ENCODE assay signal across 8 cellular contexts in the genomic region with DNA sequence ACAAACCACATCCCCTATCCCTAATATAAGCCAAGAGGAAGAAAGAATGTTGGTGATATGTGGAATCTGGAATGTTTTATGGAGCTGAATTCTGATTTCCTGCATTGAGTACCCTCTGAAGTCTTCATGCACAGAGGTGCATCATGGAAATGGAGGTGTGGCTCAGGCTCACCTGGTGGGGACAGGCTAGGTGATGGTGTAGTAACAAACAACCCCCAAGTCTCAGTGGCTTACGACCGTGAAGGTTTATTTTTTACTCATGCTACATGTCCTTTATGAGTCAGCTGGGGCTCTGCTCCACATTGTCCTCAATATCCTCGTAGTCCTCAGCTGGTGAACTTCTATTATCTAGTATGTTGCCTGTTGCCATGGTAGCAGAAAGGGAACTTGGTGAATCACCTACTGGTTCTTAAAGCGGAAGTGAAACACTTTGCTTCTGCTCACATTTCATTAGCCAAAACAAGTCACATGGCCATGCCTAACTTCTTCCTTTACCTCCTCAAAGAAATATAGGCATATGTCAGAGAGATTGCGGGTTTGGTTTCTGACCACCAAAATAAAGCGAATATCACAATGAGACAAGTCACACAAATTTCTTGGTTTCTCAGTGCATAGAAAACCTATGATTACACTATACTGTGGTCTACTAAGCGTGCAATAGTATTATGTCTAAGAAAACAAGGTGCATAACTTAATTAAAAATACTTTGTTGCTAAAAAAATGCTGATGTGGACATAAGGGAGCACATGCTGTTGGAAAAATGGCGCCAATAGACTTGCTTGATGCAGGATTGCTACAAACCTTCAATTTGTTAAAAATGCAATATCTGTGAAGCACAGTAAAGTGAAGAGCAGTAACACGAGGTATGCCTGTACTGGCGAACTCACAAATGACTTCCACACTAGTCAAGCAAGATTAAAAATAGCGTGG. TPM values are rescaled to one million over a fixed set of nuclear protein-coding genes. Genes with fewer than 3 reads are reported as not detected.
A peak's percentile ranks its signal among the peaks of the same experiment; 100 is the strongest.
DNase-seq lines count a peak whose midpoint lies in the region; ATAC-seq, FAIRE-seq and TF ChIP-seq lines count a peak whose summit lies in the region.

TSS of gene PMFBP1 (minus strand) at position 51 of the 930 bp plus-strand sequence. CDS start 947 bp downstream, outside the sequence.

- no peaks in the 10 kb centered on the region for H3K36me3 ChIP-seq in neutrophil
- H3K36me3 ChIP-seq in CD8-positive, alpha-beta memory T cell (ENCODE audit: insufficient read depth, low read length): no peaks in the 10 kb centered on the region

- H3K27ac Mint-ChIP-seq in CD8-positive, alpha-beta memory T cell: no peak within 1 kb of the TSS

- no peak for TF ChIP-seq POLR2A in erythroblast (IDR thresholded peaks at IDR 0.05; ENCODE audit: low read length)

- DNase-seq in DMS53 treated with DMSO at 0.1 percent for 48 hours (lab: John Stamatoyannopoulos, UW; ENCODE audit: unreplicated experiment) (peak; percentile 53), GM19239 (ENCODE audit: insufficient read length, low spot score) (peak; percentile 53), RKO (ENCODE audit: low spot score) (peak; percentile 65), erythroblast (lab: John Stamatoyannopoulos, UW) (peak; percentile 5 to 14), cerebellar nuclear complex (lab: John Stamatoyannopoulos, UW) (no peak)
- no peak for DNase-seq in CD8-positive, alpha-beta memory T cell

- ATAC-seq in HG03108 (IDR thresholded peaks at IDR 0.05; ENCODE audit: unreplicated experiment): peak; percentile 94

- H3K9me3 ChIP-seq in neutrophil: no peaks in the 10 kb centered on the region
- no peaks in the 10 kb centered on the region for H3K9me3 ChIP-seq in CD8-positive, alpha-beta memory T cell (ENCODE audit: low read length)

- CTCF ChIA-PET in CD8-positive, alpha-beta memory T cell (lab: Charles Lee): no interaction called here

- peaks cover 0 to 20% of the 10 kb centered on the region in 2 experiments for H3K4me1 ChIP-seq in neutrophil (ENCODE audit: control insufficient read depth in 1 of 2, insufficient read depth in 1 of 2, low read depth in 1 of 2, low read length in 1 of 2)
- H3K4me1 ChIP-seq in CD8-positive, alpha-beta memory T cell (ENCODE audit: insufficient read depth, low read length): no peaks in the 10 kb centered on the region

- no peak for TF ChIP-seq CTCF in neutrophil (IDR thresholded peaks at IDR 0.05)

- POLR2A ChIA-PET in CD8-positive, alpha-beta memory T cell (lab: Charles Lee): no interaction called here

- FAIRE-seq in GM19239 (lab: Jason Lieb, UNC): peak; percentile 78

- H3K4me3 ChIP-seq in neutrophil (ENCODE audit: low read depth in 1 of 2, low read length in 1 of 2): no peak within 1 kb of the TSS
- no peak within 1 kb of the TSS for H3K4me3 ChIP-seq in CD8-positive, alpha-beta memory T cell (ENCODE audit: low read length)

- H3K4me1 Mint-ChIP-seq in CD8-positive, alpha-beta memory T cell: peaks cover 0 to 3% (median 0%) of the 10 kb centered on the region in 3 donors

- peaks cover 0 to 5% of the 10 kb centered on the region in 2 donors for H3K27me3 Mint-ChIP-seq in CD8-positive, alpha-beta memory T cell

- H3K9me3 Mint-ChIP-seq in CD8-positive, alpha-beta memory T cell: no peaks in the 10 kb centered on the region

- no peaks in the 10 kb centered on the region for H3K27me3 ChIP-seq in neutrophil
- H3K27me3 ChIP-seq in CD8-positive, alpha-beta memory T cell (ENCODE audit: insufficient read depth, low read length, poor library complexity, severe bottlenecking): no peaks in the 10 kb centered on the region

- H3K4me3 Mint-ChIP-seq in CD8-positive, alpha-beta memory T cell: no peak within 1 kb of the TSS

- peak within 1 kb of the TSS; percentile 59 for H3K27ac ChIP-seq in neutrophil
- no peak within 1 kb of the TSS for H3K27ac ChIP-seq in CD8-positive, alpha-beta memory T cell (ENCODE audit: low read depth, low read length)

- peaks cover 0 to 1% (median 0%) of the 10 kb centered on the region in 3 donors for H3K36me3 Mint-ChIP-seq in CD8-positive, alpha-beta memory T cell

RNA-seq across cellular contexts. Expression of gene PMFBP1, which starts in this region (rescaled TPM):
- total RNA-seq in CD8-positive, alpha-beta memory T cell: under 1 TPM; 0.09 to 0.15 TPM
- 0.13 TPM for polyA plus RNA-seq in CD8-positive, alpha-beta memory T cell

Comparison
In these comparisons a context has a peak if more than half of its experiments do, and no peak if none do; other contexts are left out.
1. DNase-seq: peak in DMS53 treated with DMSO at 0.1 percent for 48 hours (single experiment), GM19239 (single experiment), RKO (single experiment) and erythroblast (2 of 2); none in CD8-positive, alpha-beta memory T cell (0 of 5) and cerebellar nuclear complex (0 of 2).